ENCODE assay signal across 1 cellular context in genomic region chr17:80577876-80578275, GRCh38.
TF ChIP-seq lines count a peak whose summit lies in the region.

No MANE protein-coding gene starts in this region.

TF ChIP-seq in K562, 482 proteins besides CTCF, POLR2A, EP300 and RAD21:
- no peak for TF ChIP-seq MCM5 (IDR thresholded peaks at IDR 0.05; ENCODE audit: low read depth)
- 0 out of 2 replicates have a peak, but pooled peaks have one; percentile 22 for TF ChIP-seq GATA2 (CRISPR knock-in tag; IDR thresholded peaks at IDR 0.05)
- TF ChIP-seq GTF2B (IDR thresholded peaks at IDR 0.05; ENCODE audit: extremely low read depth, insufficient read length), result no peak
- no peak for TF ChIP-seq E2F4 (CRISPR knock-in tag; IDR thresholded peaks at IDR 0.05; ENCODE audit: low read depth)
- no peak for TF ChIP-seq DNMT1 (IDR thresholded peaks at IDR 0.05)
- TF ChIP-seq POLR2G (IDR thresholded peaks at IDR 0.05; ENCODE audit: low read depth, low read length), result no peak
- TF ChIP-seq ZBTB1 (CRISPR knock-in tag; IDR thresholded peaks at IDR 0.05; ENCODE audit: borderline replicate concordance, low read depth), result no peak
- no peak for TF ChIP-seq DPF2 (IDR thresholded peaks at IDR 0.05)
- TF ChIP-seq XRCC4 (IDR thresholded peaks at IDR 0.05; ENCODE audit: extremely low read depth, insufficient read depth, insufficient read length), result no peak
- no peak for TF ChIP-seq FOXJ3 (CRISPR knock-in tag; IDR thresholded peaks at IDR 0.05)
- peak; percentile 49 for TF ChIP-seq CREM (IDR thresholded peaks at IDR 0.05; ENCODE audit: low read depth)
- TF ChIP-seq TAL1 (IDR thresholded peaks at IDR 0.05), result peak; percentile 48; the same call in 1 of the 2 replicates
- no peak for TF ChIP-seq RBM34 (IDR thresholded peaks at IDR 0.05; ENCODE audit: borderline replicate concordance, insufficient read depth, low read length)
- TF ChIP-seq MAX (CRISPR knock-in tag; IDR thresholded peaks at IDR 0.05), result no peak
- TF ChIP-seq NCOA2 (IDR thresholded peaks at IDR 0.05; ENCODE audit: partially characterized antibody in 2 of 2), result no peak
- TF ChIP-seq JUNB (CRISPR knock-in tag; conservative IDR thresholded peaks at IDR 0.05), result no peak
- no peak for TF ChIP-seq HEY1 (CRISPR knock-in tag; IDR thresholded peaks at IDR 0.05; ENCODE audit: borderline replicate concordance)
- TF ChIP-seq ZNF561 (CRISPR knock-in tag; conservative IDR thresholded peaks at IDR 0.05), result no peak
- peak; percentile 73 for TF ChIP-seq TEAD4 (IDR thresholded peaks at IDR 0.05; ENCODE audit: low read length)
- no peak for TF ChIP-seq TEAD4 (CRISPR knock-in tag; IDR thresholded peaks at IDR 0.05; ENCODE audit: borderline replicate concordance)
- no peak for TF ChIP-seq TEAD2 (tag; IDR thresholded peaks at IDR 0.05)
- TF ChIP-seq FIP1L1 (IDR thresholded peaks at IDR 0.05; ENCODE audit: low read depth, low read length, poor library complexity, severe bottlenecking), result no peak
- no peak for TF ChIP-seq RCOR1 (IDR thresholded peaks at IDR 0.05; ENCODE audit: borderline replicate concordance in 1 of 2, low read depth in 2 of 2, low read length in 2 of 2)
- no peak for TF ChIP-seq ZBTB43 (CRISPR knock-in tag; IDR thresholded peaks at IDR 0.05)
- TF ChIP-seq KLF13 (tag; IDR thresholded peaks at IDR 0.05; ENCODE audit: borderline replicate concordance, low read depth), result no peak
- TF ChIP-seq IRF1 (CRISPR knock-in tag; IDR thresholded peaks at IDR 0.05; ENCODE audit: borderline replicate concordance), result no peak
- TF ChIP-seq NKRF (IDR thresholded peaks at IDR 0.05; ENCODE audit: borderline replicate concordance), result no peak
- TF ChIP-seq DACH1 (IDR thresholded peaks at IDR 0.05; ENCODE audit: partially characterized antibody), result no peak
- TF ChIP-seq TCF3 (CRISPR knock-in tag; IDR thresholded peaks at IDR 0.05), result peak; percentile 69
- no peak for TF ChIP-seq SMC3 (conservative IDR thresholded peaks at IDR 0.05; ENCODE audit: insufficient read depth, low read depth, low read length)
- peak; percentile 45; the same call in 1 of the 2 replicates for TF ChIP-seq ARID1B (IDR thresholded peaks at IDR 0.05)
- TF ChIP-seq PURB (CRISPR knock-in tag; IDR thresholded peaks at IDR 0.05; ENCODE audit: low read depth), result no peak
- 0 out of 2 replicates have a peak, but pooled peaks have one; percentile 30 for TF ChIP-seq POLR2AphosphoS5 (IDR thresholded peaks at IDR 0.05; ENCODE audit: control insufficient read depth, insufficient read depth, low read depth, low read length)
- no peak for TF ChIP-seq POLR2AphosphoS2 (IDR thresholded peaks at IDR 0.05; ENCODE audit: low read length)
- peak; percentile 77 for TF ChIP-seq CBFA2T3 (IDR thresholded peaks at IDR 0.05)
- TF ChIP-seq BHLHE40 (IDR thresholded peaks at IDR 0.05; ENCODE audit: low read length), result peak; percentile 19; the same call in 1 of the 2 replicates
- TF ChIP-seq PPARD (CRISPR knock-in tag; IDR thresholded peaks at IDR 0.05), result no peak
- TF ChIP-seq ZNF778 (CRISPR knock-in tag; IDR thresholded peaks at IDR 0.05), result no peak
- no peak for TF ChIP-seq ZNF57 (CRISPR knock-in tag; IDR thresholded peaks at IDR 0.05)
- no peak for TF ChIP-seq MAFF (IDR thresholded peaks at IDR 0.05; ENCODE audit: low read length)
- no peak for TF ChIP-seq RBM22 (IDR thresholded peaks at IDR 0.05; ENCODE audit: low read depth, low read length, poor library complexity, severe bottlenecking)
- no peak for TF ChIP-seq NRF1 (conservative IDR thresholded peaks at IDR 0.05 in 1 of 2, IDR thresholded peaks at IDR 0.05 in 1 of 2)
- TF ChIP-seq MTA3 (IDR thresholded peaks at IDR 0.05; ENCODE audit: borderline replicate concordance), result no peak
- peak; percentile 43; the same call in 1 of the 2 replicates for TF ChIP-seq NCOR1 (IDR thresholded peaks at IDR 0.05)
- no peak for TF ChIP-seq ZBTB7A (IDR thresholded peaks at IDR 0.05; ENCODE audit: borderline replicate concordance, control insufficient read depth, low read depth, low read length)
- TF ChIP-seq NR2C1 (IDR thresholded peaks at IDR 0.05), result no peak
- no peak for TF ChIP-seq NR2C1 (tag; IDR thresholded peaks at IDR 0.05)
- TF ChIP-seq ZBTB12 (CRISPR knock-in tag; IDR thresholded peaks at IDR 0.05), result no peak
- no peak for TF ChIP-seq MIER1 (IDR thresholded peaks at IDR 0.05; ENCODE audit: low read depth)
- TF ChIP-seq TCF15 (CRISPR knock-in tag; IDR thresholded peaks at IDR 0.05), result no peak
- TF ChIP-seq CBFA2T2 (conservative IDR thresholded peaks at IDR 0.05), result peak; percentile 40; the same call in 1 of the 2 replicates
- TF ChIP-seq ZNF197 (CRISPR knock-in tag; IDR thresholded peaks at IDR 0.05; ENCODE audit: low read depth), result no peak
- no peak for TF ChIP-seq HNRNPLL (IDR thresholded peaks at IDR 0.05; ENCODE audit: low read depth, low read length, poor library complexity, severe bottlenecking)
- no peak for TF ChIP-seq ZNF282 (CRISPR knock-in tag; IDR thresholded peaks at IDR 0.05)
